ENCODE assay signal across 27 cellular contexts in genomic region chr3:101542952-101543351, GRCh38. TPM values are rescaled to one million over a fixed set of nuclear protein-coding genes. Genes with fewer than 3 reads are reported as not detected.
DNase-seq lines count a peak whose midpoint lies in the region; ATAC-seq and TF ChIP-seq lines count a peak whose summit lies in the region.
"Had no signal": no experiment of that assay in that cellular context is flagged by ENCODE, and none has a peak within 500 bp of the region (broad histone marks: within the 10 kb centered on the region; RNA-seq: fewer than 3 reads in every experiment).

No MANE protein-coding gene starts in this region.

- H3K4me3 Mint-ChIP-seq in activated CD4-positive, alpha-beta T cell treated with anti-CD3 and anti-CD28 coated beads, Interleukin-2, amount 10 ng/mL, durations not matched to agents 24 days and 14 days: peak overlapping the region; percentile 5
- peak overlapping the region; percentile 40 to 72 (median 68) for H3K4me3 Mint-ChIP-seq in CD4-positive, CD25-positive, alpha-beta regulatory T cell
- peak overlapping the region; percentile 69 for H3K4me3 Mint-ChIP-seq in T-helper 2 cell treated with Interferon-gamma antibody and Interleukin-4, amounts not matched to agents 5 μg/mL and 100 μg/mL, for 36 hours
- no peak overlapping the region for H3K4me3 Mint-ChIP-seq in HFFc6
- H3K4me3 Mint-ChIP-seq: endodermal cell, naive B cell, WTC11 had no signal

- H3K36me3 ChIP-seq in CD4-positive, CD25-positive, alpha-beta regulatory T cell (ENCODE audit: control insufficient read depth, insufficient read depth, low read length): no peaks in the 10 kb centered on the region
- H3K36me3 ChIP-seq: colonic mucosa, stomach, thyroid gland had no signal

- peaks cover 3% of the 10 kb centered on the region for H3K27me3 Mint-ChIP-seq in activated CD4-positive, alpha-beta T cell treated with anti-CD3 and anti-CD28 coated beads, Interleukin-2, amount 10 ng/mL, durations not matched to agents 24 days and 14 days
- H3K27me3 Mint-ChIP-seq in CD4-positive, CD25-positive, alpha-beta regulatory T cell: peaks cover 4% of the 10 kb centered on the region
- peaks cover 9% of the 10 kb centered on the region for H3K27me3 Mint-ChIP-seq in T-helper 2 cell treated with Interferon-gamma antibody and Interleukin-4, amounts not matched to agents 5 μg/mL and 100 μg/mL, for 36 hours (ENCODE audit: low read depth)
- peaks cover 29% of the 10 kb centered on the region for H3K27me3 Mint-ChIP-seq in HFFc6 (ENCODE audit: insufficient read depth)

- peaks cover 24% of the 10 kb centered on the region for H3K4me1 ChIP-seq in CD4-positive, CD25-positive, alpha-beta regulatory T cell (ENCODE audit: control insufficient read depth, insufficient read depth, low read length, poor library complexity, severe bottlenecking)
- H3K4me1 ChIP-seq: colonic mucosa, stomach, thyroid gland had no signal

- peak overlapping the region; percentile 4 for H3K27ac Mint-ChIP-seq in activated CD4-positive, alpha-beta T cell treated with anti-CD3 and anti-CD28 coated beads, Interleukin-2, amount 10 ng/mL, durations not matched to agents 24 days and 14 days
- peak overlapping the region; percentile 91 to 95 (median 93) for H3K27ac Mint-ChIP-seq in CD4-positive, CD25-positive, alpha-beta regulatory T cell
- peak overlapping the region; percentile 84 for H3K27ac Mint-ChIP-seq in T-helper 2 cell treated with Interferon-gamma antibody and Interleukin-4, amounts not matched to agents 5 μg/mL and 100 μg/mL, for 36 hours
- H3K27ac Mint-ChIP-seq in HFFc6: no peak overlapping the region
- H3K27ac Mint-ChIP-seq: endodermal cell, naive B cell, WTC11 had no signal

- peak overlapping the region; percentile 64 for H3K4me3 ChIP-seq in CD4-positive, CD25-positive, alpha-beta regulatory T cell (ENCODE audit: low read depth, low read length)
- H3K4me3 ChIP-seq: colonic mucosa, PC-9, stomach, thyroid gland had no signal

- TF ChIP-seq CTCF in HFFc6 (IDR thresholded peaks at IDR 0.05): no peak

- no peaks in the 10 kb centered on the region for H3K9me3 ChIP-seq in CD4-positive, CD25-positive, alpha-beta regulatory T cell (ENCODE audit: control insufficient read depth in 2 of 2, low read length in 2 of 2)
- H3K9me3 ChIP-seq: colonic mucosa, stomach, thyroid gland had no signal

- H3K9me3 Mint-ChIP-seq in activated CD4-positive, alpha-beta T cell treated with anti-CD3 and anti-CD28 coated beads, Interleukin-2, amount 10 ng/mL, durations not matched to agents 24 days and 14 days: peaks cover 3% of the 10 kb centered on the region
- H3K9me3 Mint-ChIP-seq in CD4-positive, CD25-positive, alpha-beta regulatory T cell: peaks cover 0 to 3% (median 1%) of the 10 kb centered on the region in 7 donors
- H3K9me3 Mint-ChIP-seq in T-helper 2 cell treated with Interferon-gamma antibody and Interleukin-4, amounts not matched to agents 5 μg/mL and 100 μg/mL, for 36 hours: peaks cover 8% of the 10 kb centered on the region
- peaks cover 6% of the 10 kb centered on the region; the same call in 1 of the 2 replicates for H3K9me3 Mint-ChIP-seq in HFFc6
- H3K9me3 Mint-ChIP-seq: naive B cell had no signal

- peak overlapping the region; percentile 50 for H3K27ac ChIP-seq in CD4-positive, CD25-positive, alpha-beta regulatory T cell (ENCODE audit: insufficient read depth, low read length, poor library complexity, severe bottlenecking)
- H3K27ac ChIP-seq: colonic mucosa, PC-9, stomach, thyroid gland had no signal

- peak; percentile 77 for ATAC-seq in CD4-positive, CD25-positive, alpha-beta regulatory T cell (ENCODE audit: low read depth in 2 of 2)
- ATAC-seq: esophagus mucosa, left ventricle myocardium superior had no signal

- intact Hi-C loops in activated CD4-positive, alpha-beta T cell treated with anti-CD3 and anti-CD28 coated beads, Interleukin-2, amount 10 ng/mL, durations not matched to agents 24 days and 14 days (cut with micrococcal nuclease): loop anchor here (1.0 kb wide), 1 partner anchor 25 kb away; no protein-coding TSS in a partner anchor

- no peaks in the 10 kb centered on the region for H3K27me3 ChIP-seq in CD4-positive, CD25-positive, alpha-beta regulatory T cell (ENCODE audit: control insufficient read depth, insufficient read depth, low read length)
- H3K27me3 ChIP-seq: colonic mucosa, stomach, thyroid gland had no signal

- no peak for DNase-seq in activated CD4-positive, alpha-beta T cell treated with anti-CD3 and anti-CD28 coated beads, Interleukin-2, amount 10 ng/mL, durations not matched to agents 24 days and 14 days
- no peak for DNase-seq in activated CD4-positive, alpha-beta T cell treated with anti-CD3 and anti-CD28 coated beads, Interleukin-2, amount 50 U/mL, for 48 hours
- DNase-seq in CD4-positive, CD25-positive, alpha-beta regulatory T cell: peak in 2 of 3 donors; percentile 52 to 76
- no peak for DNase-seq in T-helper 2 cell treated with Interferon-gamma antibody and Interleukin-4, amounts not matched to agents 5 μg/mL and 100 μg/mL, for 36 hours (ENCODE audit: low spot score)
- peak; percentile 34 for DNase-seq in central memory CD4-positive, alpha-beta T cell
- no peak for DNase-seq in DMS153 (lab: John Stamatoyannopoulos, UW)
- DNase-seq in HuH-7 (ENCODE audit: low spot score): no peak
- DNase-seq in HFFc6: no peak
- DNase-seq: activated effector memory CD4-positive, alpha-beta T cell treated with anti-CD3 and anti-CD28 coated beads, Interleukin-2, amount 50 U/mL, for 16 hours; anterior cingulate cortex; colonic mucosa; endodermal cell; foreskin fibroblast; GOT3; head of caudate nucleus; left ventricle myocardium superior; naive B cell; NCI-H1092; NCI-H1694 treated with DMSO at 0.1 percent for 48 hours; NCI-H2171 treated with DMSO at 0.1 percent for 48 hours; NCI-H524; PC-9; Right ventricle myocardium superior; stomach; thyroid gland had no signal

- H3K4me1 Mint-ChIP-seq in activated CD4-positive, alpha-beta T cell treated with anti-CD3 and anti-CD28 coated beads, Interleukin-2, amount 10 ng/mL, durations not matched to agents 24 days and 14 days: peaks cover 19% of the 10 kb centered on the region
- peaks cover 11 to 31% (median 25%) of the 10 kb centered on the region in 4 donors for H3K4me1 Mint-ChIP-seq in CD4-positive, CD25-positive, alpha-beta regulatory T cell
- H3K4me1 Mint-ChIP-seq in T-helper 2 cell treated with Interferon-gamma antibody and Interleukin-4, amounts not matched to agents 5 μg/mL and 100 μg/mL, for 36 hours (ENCODE audit: low read depth): peaks cover 38% of the 10 kb centered on the region
- no peaks in the 10 kb centered on the region for H3K4me1 Mint-ChIP-seq in HFFc6 (ENCODE audit: low read depth)
- H3K4me1 Mint-ChIP-seq: endodermal cell had no signal

- peaks cover 3% of the 10 kb centered on the region for H3K36me3 Mint-ChIP-seq in activated CD4-positive, alpha-beta T cell treated with anti-CD3 and anti-CD28 coated beads, Interleukin-2, amount 10 ng/mL, durations not matched to agents 24 days and 14 days (ENCODE audit: low read depth)
- H3K36me3 Mint-ChIP-seq in CD4-positive, CD25-positive, alpha-beta regulatory T cell: no peaks in the 10 kb centered on the region
- H3K36me3 Mint-ChIP-seq in T-helper 2 cell treated with Interferon-gamma antibody and Interleukin-4, amounts not matched to agents 5 μg/mL and 100 μg/mL, for 36 hours (ENCODE audit: low read depth): peaks cover 10% of the 10 kb centered on the region
- H3K36me3 Mint-ChIP-seq in HFFc6 (ENCODE audit: low read depth): no peaks in the 10 kb centered on the region; the same call in 1 of the 2 replicates
- H3K36me3 Mint-ChIP-seq: naive B cell had no signal

RNA-seq across cellular contexts. Expression of gene TRMT10C, which starts 18.7 kb away (rescaled TPM):
- total RNA-seq in activated CD4-positive, alpha-beta T cell treated with anti-CD3 and anti-CD28 coated beads, Interleukin-2, amount 10 ng/mL, durations not matched to agents 24 days and 14 days: 58.3 and 59.9 TPM in 2 replicates
- total RNA-seq in CD4-positive, CD25-positive, alpha-beta regulatory T cell: 29.4 TPM
- polyA plus RNA-seq in CD4-positive, CD25-positive, alpha-beta regulatory T cell: 10 to 100 TPM; 41.3 to 47.0 (median 43.4) TPM
- 10 to 100 TPM; 19.9 to 26.9 (median 22.0) TPM for total RNA-seq in HFFc6 (2021; fragmentation: NEBNext Ultra II Directional; extraction: Animal tissue kit (Norgen Biotek cat#: 25700))

RNA-seq across cellular contexts. Expression of gene SENP7, which starts 29.9 kb away (rescaled TPM):
- total RNA-seq in activated CD4-positive, alpha-beta T cell treated with anti-CD3 and anti-CD28 coated beads, Interleukin-2, amount 10 ng/mL, durations not matched to agents 24 days and 14 days: 8.1 and 9.5 TPM in 2 replicates
- 49.9 TPM for total RNA-seq in CD4-positive, CD25-positive, alpha-beta regulatory T cell
- polyA plus RNA-seq in CD4-positive, CD25-positive, alpha-beta regulatory T cell: 10 to 100 TPM in 1 of 4 donors, 1 to 10 TPM in 3; 7.8 to 12.5 (median 9.6) TPM
- 1 to 10 TPM; 4.1 to 6.7 (median 5.6) TPM for total RNA-seq in HFFc6 (2021; fragmentation: NEBNext Ultra II Directional; extraction: Animal tissue kit (Norgen Biotek cat#: 25700))

RNA-seq across cellular contexts. Expression of gene PCNP, which starts 31.0 kb away (rescaled TPM):
- 190 and 205 TPM in 2 replicates for total RNA-seq in activated CD4-positive, alpha-beta T cell treated with anti-CD3 and anti-CD28 coated beads, Interleukin-2, amount 10 ng/mL, durations not matched to agents 24 days and 14 days
- 144 TPM for total RNA-seq in CD4-positive, CD25-positive, alpha-beta regulatory T cell
- polyA plus RNA-seq in CD4-positive, CD25-positive, alpha-beta regulatory T cell: 100 to 1,000 TPM in 3 of 4 donors, 10 to 100 TPM in 1; 99.8 to 125 (median 109) TPM
- total RNA-seq in HFFc6 (2021; fragmentation: NEBNext Ultra II Directional; extraction: Animal tissue kit (Norgen Biotek cat#: 25700)): 100 to 1,000 TPM; 161 to 205 (median 180) TPM

Comparison
In these comparisons a context has a peak if more than half of its experiments do, and no peak if none do; other contexts are left out.
1. DNase-seq: peak in CD4-positive, CD25-positive, alpha-beta regulatory T cell (2 of 3) and central memory CD4-positive, alpha-beta T cell (single experiment); none in activated CD4-positive, alpha-beta T cell treated with anti-CD3 and anti-CD28 coated beads, Interleukin-2, amount 10 ng/mL, durations not matched to agents 24 days and 14 days (single experiment), activated CD4-positive, alpha-beta T cell treated with anti-CD3 and anti-CD28 coated beads, Interleukin-2, amount 50 U/mL, for 48 hours (0 of 2), T-helper 2 cell treated with Interferon-gamma antibody and Interleukin-4, amounts not matched to agents 5 μg/mL and 100 μg/mL, for 36 hours (single experiment), DMS153 (single experiment), HuH-7 (single experiment) and HFFc6 (single experiment).